In genomic region chr5:157161996-157162395, GRCh38 we compare ENCODE assay signal across 29 cellular contexts. TPM values are rescaled to one million over a fixed set of nuclear protein-coding genes. Genes with fewer than 3 reads are reported as not detected.
"Had no signal": no experiment of that assay in that cellular context is flagged by ENCODE, and none has a peak within 500 bp of the region (broad histone marks: within the 10 kb centered on the region; RNA-seq: fewer than 3 reads in every experiment).

No MANE protein-coding gene starts in this region.

- H3K4me1 Mint-ChIP-seq: memory B cell had no signal

- H3K4me3 Mint-ChIP-seq: memory B cell; natural killer cell; stimulated activated effector memory CD8-positive, alpha-beta T cell treated with anti-CD3 and anti-CD28 coated beads, Interleukin-12 subunit alpha, Interleukin-12 subunit beta, amount 100 ng/mL, for 72 hours had no signal

- DNase-seq: cortex of kidney; dorsolateral prefrontal cortex; effector CD4-positive, alpha-beta T cell; foreskin fibroblast; gastrocnemius medialis; head of caudate nucleus; kidney; natural killer cell; occipital lobe; pancreas; retina; stimulated activated CD4-positive, alpha-beta T cell treated with anti-CD3 and anti-CD28 coated beads, Interleukin-12 subunit alpha, Interleukin-12 subunit beta, amount 100 ng/mL, for 4 hours; stimulated activated CD4-positive, alpha-beta T cell treated with anti-CD3 and anti-CD28 coated beads, Interleukin-1b, Interleukin-23, amount 100 ng/mL, for 48 hours; stimulated activated CD4-positive, alpha-beta T cell treated with anti-CD3 and anti-CD28 coated beads, Interleukin-4, amount 100 ng/mL, for 1 hour; stimulated activated naive CD4-positive, alpha-beta T cell treated with Interleukin-2 at 50 U/mL for 16 hours had no signal

- H3K9me3 Mint-ChIP-seq: memory B cell, natural killer cell had no signal

- ATAC-seq: gastrocnemius medialis; left lobe of liver; natural killer cell; pancreas; sciatic nerve; stimulated activated effector memory CD8-positive, alpha-beta T cell treated with anti-CD3 and anti-CD28 coated beads, Interleukin-12 subunit alpha, Interleukin-12 subunit beta, amount 100 ng/mL, for 72 hours had no signal

- H3K27ac Mint-ChIP-seq: memory B cell, natural killer cell had no signal

- H3K36me3 Mint-ChIP-seq: memory B cell; natural killer cell; stimulated activated effector memory CD8-positive, alpha-beta T cell treated with anti-CD3 and anti-CD28 coated beads, Interleukin-12 subunit alpha, Interleukin-12 subunit beta, amount 100 ng/mL, for 72 hours had no signal

RNA-seq across cellular contexts. Expression of gene GARIN3, which starts 4.1 kb away (rescaled TPM):
- total RNA-seq: dorsolateral prefrontal cortex, gastrocnemius medialis, glomerular endothelial cell, kidney, left lobe of liver, liver, lung, mononuclear cell, natural killer cell, occipital lobe, pancreas, posterior vena cava, pulmonary artery endothelial cell, sciatic nerve, smooth muscle cell, thoracic aorta, tibial nerve, upper lobe of left lung had no signal

RNA-seq across cellular contexts. Expression of gene ITK, which starts 18.6 kb away (rescaled TPM):
- total RNA-seq: glomerular endothelial cell, pulmonary artery endothelial cell had no signal

RNA-seq across cellular contexts. Expression of gene HAVCR2, which starts 53.2 kb away (rescaled TPM):
- total RNA-seq: glomerular endothelial cell had no signal
